ENCODE assay signal across 10 cellular contexts in the genomic region with DNA sequence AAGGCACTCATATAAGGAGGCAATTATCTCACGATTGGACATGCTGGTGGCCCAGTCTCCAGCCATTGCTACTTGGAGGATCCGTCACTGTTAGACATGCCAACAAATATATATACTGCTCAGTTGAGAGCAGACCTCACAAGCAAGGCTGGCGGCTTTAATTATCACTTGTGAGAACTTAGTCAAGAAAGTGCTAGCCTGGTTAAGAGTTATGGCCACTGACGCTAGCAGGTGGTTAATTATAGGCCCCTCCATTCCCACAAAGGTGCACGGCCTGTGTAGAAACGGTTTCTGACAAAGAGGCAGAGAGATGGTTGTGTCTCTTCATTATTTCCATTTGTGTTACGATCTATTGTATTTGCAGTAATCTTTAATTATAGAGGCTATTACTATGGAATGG.
"Had no signal": no experiment of that assay in that cellular context is flagged by ENCODE, and none has a peak within 500 bp of the region (broad histone marks: within the 10 kb centered on the region; RNA-seq: fewer than 3 reads in every experiment).

No MANE protein-coding gene starts in this region.

- DNase-seq: activated naive CD4-positive, alpha-beta T cell treated with anti-CD3 and anti-CD28 coated beads for 36 hours; islet precursor cell; natural killer cell; stimulated activated naive CD8-positive, alpha-beta T cell treated with anti-CD3 and anti-CD28 coated beads, Interleukin-15, Interleukin-2, amounts not matched to agents 100 U/mL and 50 U/mL, for 24 hours; T-helper 1 cell; T1000; trophoblast cell had no signal

- H3K27ac Mint-ChIP-seq: activated naive CD4-positive, alpha-beta T cell treated with anti-CD3 and anti-CD28 coated beads for 36 hours; natural killer cell had no signal

- H3K36me3 Mint-ChIP-seq: natural killer cell had no signal

- ATAC-seq: activated CD4-positive, CD25-positive, alpha-beta regulatory T cell treated with anti-CD3 and anti-CD28 coated beads, Interleukin-2, amount 50 U/mL, for 24 hours; natural killer cell; stimulated activated naive CD8-positive, alpha-beta T cell treated with anti-CD3 and anti-CD28 coated beads, Interleukin-15, Interleukin-2, amounts not matched to agents 100 U/mL and 50 U/mL, for 24 hours had no signal

- H3K4me3 ChIP-seq: hepatocyte, skin epidermis had no signal

- H3K4me3 Mint-ChIP-seq: activated naive CD4-positive, alpha-beta T cell treated with anti-CD3 and anti-CD28 coated beads for 36 hours; natural killer cell had no signal

- H3K9me3 Mint-ChIP-seq: activated naive CD4-positive, alpha-beta T cell treated with anti-CD3 and anti-CD28 coated beads for 36 hours; natural killer cell had no signal

- H3K27me3 ChIP-seq: hepatocyte had no signal

- H3K27ac ChIP-seq: hepatocyte, skin epidermis had no signal
